ENCODE assay signal across 22 cellular contexts in the genomic region with DNA sequence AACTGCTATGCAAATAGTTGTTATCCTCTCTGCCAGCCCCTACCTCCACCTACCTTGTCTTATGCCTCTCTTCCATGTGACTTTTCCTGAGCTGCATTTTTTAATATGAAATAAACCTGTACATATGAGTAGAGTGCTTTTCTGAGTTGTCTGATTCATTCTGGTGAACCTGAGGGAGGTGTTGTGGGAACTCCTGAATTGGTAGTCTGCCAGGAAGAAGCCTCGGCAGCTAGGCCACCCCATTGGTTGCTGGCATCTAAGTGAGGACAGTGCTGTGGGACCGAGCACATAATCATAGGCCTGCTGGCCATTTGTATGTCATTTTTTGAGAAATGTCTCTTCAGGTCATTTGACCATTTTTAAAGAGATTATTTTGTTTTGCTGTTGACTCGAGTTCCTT.
DNase-seq lines count a peak whose midpoint lies in the region; ATAC-seq, FAIRE-seq and TF ChIP-seq lines count a peak whose summit lies in the region.
"Had no signal": no experiment of that assay in that cellular context is flagged by ENCODE, and none has a peak within 500 bp of the region (broad histone marks: within the 10 kb centered on the region; RNA-seq: fewer than 3 reads in every experiment).

No MANE protein-coding gene starts in this region.

- H3K79me1 ChIP-seq in H1 (ENCODE audit: low read depth, low read length) = no peaks in the 10 kb centered on the region
- peaks cover 9% of the 10 kb centered on the region for H3K79me1 ChIP-seq in mesenchymal stem cell (replicated peaks; ENCODE audit: low read length, poor library complexity, severe bottlenecking)

- H3K27ac ChIP-seq in H1 (ENCODE audit: low read depth, low read length) = no peak overlapping the region
- peak overlapping the region; percentile 2 for H3K27ac ChIP-seq in mesenchymal stem cell (ENCODE audit: low read length, poor library complexity, severe bottlenecking)
- no peak overlapping the region for H3K27ac ChIP-seq in CD4-positive, alpha-beta T cell (ENCODE audit: low read depth, low read length)
- H3K27ac ChIP-seq: BLaER1 treated with 17β-estradiol and CSF1 and Interleukin-3, amounts not matched to agents 10 nM and 100 nM had no signal

- no peak for TF ChIP-seq RAD21 in H1 (IDR thresholded peaks at IDR 0.05 in 1 of 2, conservative IDR thresholded peaks at IDR 0.05 in 1 of 2; ENCODE audit: low read depth in 2 of 2, low read length in 2 of 2)

- H2AFZ ChIP-seq in H1 (ENCODE audit: low read length) = no peak overlapping the region
- H2AFZ ChIP-seq in mesenchymal stem cell (ENCODE audit: low read depth, low read length) = no peak overlapping the region
- H2AFZ ChIP-seq: GM23338 had no signal

- no peaks in the 10 kb centered on the region for H3K79me2 ChIP-seq in H1 (ENCODE audit: control insufficient read depth in 1 of 2, insufficient read depth in 2 of 2, low read length in 2 of 2)

- H3K18ac ChIP-seq in H1 (ENCODE audit: extremely low read depth, low read length) (no peak overlapping the region), mesenchymal stem cell (ENCODE audit: low read depth in 1 of 2, low read length in 2 of 2) (no peak overlapping the region)

- no peaks in the 10 kb centered on the region for H3K36me3 ChIP-seq in H1 (ENCODE audit: control insufficient read depth in 2 of 4, insufficient read depth in 4 of 4, low read length in 3 of 4)
- peaks cover 0 to 3% of the 10 kb centered on the region in 2 experiments for H3K36me3 ChIP-seq in mesenchymal stem cell (ENCODE audit: control insufficient read depth in 1 of 2, insufficient read depth in 2 of 2, low read depth in 1 of 2, low read length in 2 of 2)
- H3K36me3 ChIP-seq: BLaER1 treated with 17β-estradiol and CSF1 and Interleukin-3, amounts not matched to agents 10 nM and 100 nM had no signal

- H3K4me3 ChIP-seq in GM12865 (ENCODE audit: low read depth, low read length) (0 out of 2 replicates have a peak overlapping the region, but pooled peaks have one; percentile 9), H1 (ENCODE audit: extremely low read depth in 1 of 4, insufficient read depth in 2 of 4, low read depth in 3 of 4, low read length in 4 of 4) (no peak overlapping the region), mesenchymal stem cell (ENCODE audit: insufficient read depth in 1 of 2, low read depth in 1 of 2, low read length in 2 of 2) (peak overlapping the region in 1 of 2 experiments; percentile 19)
- H3K4me3 ChIP-seq: BLaER1 treated with 17β-estradiol and CSF1 and Interleukin-3, amounts not matched to agents 10 nM and 100 nM; GM23338 had no signal

- no peak overlapping the region for H2AK5ac ChIP-seq in H1 (ENCODE audit: low read depth, low read length)
- peak overlapping the region; percentile 76 for H2AK5ac ChIP-seq in mesenchymal stem cell (ENCODE audit: low read length, severe bottlenecking)

- H2BK12ac ChIP-seq in H1 (ENCODE audit: low read depth, low read length) = no peak overlapping the region
- no peak overlapping the region for H2BK12ac ChIP-seq in mesenchymal stem cell (ENCODE audit: low read length in 2 of 2)

- H3K4me1 ChIP-seq in H1 (replicated peaks in 1 of 4; ENCODE audit: control insufficient read depth in 3 of 4, insufficient read depth in 4 of 4, low read length in 3 of 4) = 0 out of 7 replicates have a peak, but pooled peaks cover 0 to 1% (median 0%) of the 10 kb centered on the region in 4 experiments
- peaks cover 11% of the 10 kb centered on the region for H3K4me1 ChIP-seq in mesenchymal stem cell (ENCODE audit: control insufficient read depth, insufficient read depth, low read depth, low read length)
- H3K4me1 ChIP-seq: BLaER1 treated with 17β-estradiol and CSF1 and Interleukin-3, amounts not matched to agents 10 nM and 100 nM had no signal

- no peak overlapping the region for H2BK15ac ChIP-seq in H1 (ENCODE audit: low read length)
- no peak overlapping the region for H2BK15ac ChIP-seq in mesenchymal stem cell (ENCODE audit: low read depth, poor library complexity, severe bottlenecking)

- ATAC-seq in CD4-positive, alpha-beta T cell (ENCODE audit: poor library complexity) = no peak
- no peak for ATAC-seq in GM21423 (IDR thresholded peaks at IDR 0.05; ENCODE audit: unreplicated experiment)
- ATAC-seq: GM23338 had no signal

- H3K4ac ChIP-seq in H1 (replicated peaks; ENCODE audit: insufficient read length, low read depth, low read length) = no peak overlapping the region
- H3K4ac ChIP-seq in mesenchymal stem cell (ENCODE audit: low read depth in 1 of 2, low read length in 2 of 2) = no peak overlapping the region

- POLR2A ChIA-PET in H1 (lab: Charles Lee; ENCODE audit: partially characterized antibody) = no interaction called here
- POLR2A ChIA-PET in CD4-positive, alpha-beta T cell (lab: Charles Lee) = no interaction called here

- TF ChIP-seq CTCF in GM12865 (IDR thresholded peaks at IDR 0.05; ENCODE audit: insufficient read depth, low read depth, low read length, missing control alignments) = no peak
- no peak for TF ChIP-seq CTCF in H1 (IDR thresholded peaks at IDR 0.05; ENCODE audit: control extremely low read depth in 1 of 3, insufficient read depth in 1 of 3, low read depth in 1 of 3, low read length in 3 of 3)
- no peak for TF ChIP-seq CTCF in CD4-positive, alpha-beta T cell (IDR thresholded peaks at IDR 0.05)

- DNase-seq in GM12865 (ENCODE audit: low read depth) = peak; percentile 61
- no peak for DNase-seq in H1 (ENCODE audit: low read depth in 1 of 2, low spot score in 2 of 2)
- DNase-seq in mesenchymal stem cell = no peak
- peak; percentile 3 for DNase-seq in renal cortical epithelial cell (ENCODE audit: low read depth)
- DNase-seq in NCI-H1930 (lab: John Stamatoyannopoulos, UW) = no peak
- no peak for DNase-seq in CD4-positive, alpha-beta T cell
- DNase-seq in SIG-M5 treated with dmso at 0.1 percent for 504 hours (lab: John Stamatoyannopoulos, UW; ENCODE audit: unreplicated experiment) = no peak
- DNase-seq: CD8-positive, alpha-beta memory T cell; COR-L47; DMS 273 treated with DMSO at 0.1 percent for 48 hours; DMS53; DND-41; EL; H9 had no signal

- H3K14ac ChIP-seq in H1 (ENCODE audit: insufficient read length) = no peak overlapping the region
- no peak overlapping the region for H3K14ac ChIP-seq in mesenchymal stem cell (ENCODE audit: low read length in 2 of 2)

- no peak overlapping the region for H4K5ac ChIP-seq in H1 (ENCODE audit: insufficient read length, low read depth, low read length)

- H4K91ac ChIP-seq in H1 (replicated peaks; ENCODE audit: insufficient read length, low read length) (no peak overlapping the region), mesenchymal stem cell (ENCODE audit: low read length) (no peak overlapping the region)

- no peak overlapping the region for H4K8ac ChIP-seq in H1 (ENCODE audit: extremely low read depth, insufficient read depth, low read length)
- no peak overlapping the region for H4K8ac ChIP-seq in mesenchymal stem cell (ENCODE audit: low read length)

- H3K4me1 Mint-ChIP-seq in CD4-positive, alpha-beta T cell (ENCODE audit: low read depth) = no peaks in the 10 kb centered on the region
- H3K4me1 Mint-ChIP-seq: B cell; CD8-positive, alpha-beta memory T cell; IgD-negative memory B cell had no signal

- H3K9ac ChIP-seq in H1 (replicated peaks in 1 of 4; ENCODE audit: extremely low read depth in 1 of 4, low read depth in 3 of 4, low read length in 3 of 4) (no peak overlapping the region), mesenchymal stem cell (ENCODE audit: low read length) (no peak overlapping the region)
- H3K9ac ChIP-seq: BLaER1 treated with 17β-estradiol and CSF1 and Interleukin-3, amounts not matched to agents 10 nM and 100 nM had no signal

- H3K4me2 ChIP-seq in H1 (ENCODE audit: insufficient read depth in 1 of 2, low read depth in 2 of 2, low read length in 2 of 2) (no peak overlapping the region), mesenchymal stem cell (ENCODE audit: low read length, poor library complexity, severe bottlenecking) (peak overlapping the region; percentile 17)
- H3K4me2 ChIP-seq: BLaER1 treated with 17β-estradiol and CSF1 and Interleukin-3, amounts not matched to agents 10 nM and 100 nM; GM23338 had no signal

- H3K27me3 Mint-ChIP-seq in CD4-positive, alpha-beta T cell = no peaks in the 10 kb centered on the region
- H3K27me3 Mint-ChIP-seq: B cell; CD8-positive, alpha-beta memory T cell; IgD-negative memory B cell had no signal

- H3K4me3 Mint-ChIP-seq in CD4-positive, alpha-beta T cell = no peak overlapping the region
- H3K4me3 Mint-ChIP-seq: B cell; CD8-positive, alpha-beta memory T cell; GM23338; H9; IgD-negative memory B cell had no signal

- H3K9me3 ChIP-seq in H1 (ENCODE audit: insufficient read depth in 2 of 2, low read depth in 1 of 2, low read length in 1 of 2) = no peaks in the 10 kb centered on the region
- no peaks in the 10 kb centered on the region for H3K9me3 ChIP-seq in mesenchymal stem cell (ENCODE audit: control insufficient read depth, low read length)
- H3K9me3 ChIP-seq in CD4-positive, alpha-beta T cell (ENCODE audit: control insufficient read depth, low read length) = no peaks in the 10 kb centered on the region

- H3K27me3 ChIP-seq in H1 (replicated peaks in 1 of 4; ENCODE audit: control insufficient read depth in 3 of 4, extremely low read depth in 1 of 4, insufficient read depth in 3 of 4, low read length in 3 of 4) (no peaks in the 10 kb centered on the region), mesenchymal stem cell (ENCODE audit: control insufficient read depth in 1 of 2, insufficient read depth in 1 of 2, low read length in 2 of 2) (no peaks in the 10 kb centered on the region)
- H3K27me3 ChIP-seq in CD4-positive, alpha-beta T cell (ENCODE audit: control insufficient read depth, insufficient read depth, low read length) = no peaks in the 10 kb centered on the region
- H3K27me3 ChIP-seq: BLaER1 treated with 17β-estradiol and CSF1 and Interleukin-3, amounts not matched to agents 10 nM and 100 nM had no signal

- H2BK120ac ChIP-seq in H1 (replicated peaks; ENCODE audit: low read depth, low read length) = no peak overlapping the region
- H2BK120ac ChIP-seq in mesenchymal stem cell (ENCODE audit: low read depth, low read length) = no peak overlapping the region

- no peaks in the 10 kb centered on the region for H3K23me2 ChIP-seq in H1 (ENCODE audit: low read depth, low read length)

- FAIRE-seq in H1 (lab: Jason Lieb, UNC) = no peak
- FAIRE-seq: GM12891, GM18507, HTR-8/SVneo had no signal

- no peaks in the 10 kb centered on the region for H3K36me3 Mint-ChIP-seq in CD4-positive, alpha-beta T cell (ENCODE audit: low read depth)
- H3K36me3 Mint-ChIP-seq: CD8-positive, alpha-beta memory T cell; IgD-negative memory B cell had no signal

- H3K23ac ChIP-seq in H1 (ENCODE audit: insufficient read length) (no peak overlapping the region), mesenchymal stem cell (ENCODE audit: low read length in 2 of 2) (no peak overlapping the region)

- H3K27ac Mint-ChIP-seq in CD4-positive, alpha-beta T cell = no peak overlapping the region
- H3K27ac Mint-ChIP-seq: B cell; CD8-positive, alpha-beta memory T cell; GM23338; H9; IgD-negative memory B cell had no signal

- no peak overlapping the region for H3K56ac ChIP-seq in H1 (replicated peaks; ENCODE audit: insufficient read length, low read depth, low read length)

- TF ChIP-seq EP300 in H1 (IDR thresholded peaks at IDR 0.05; ENCODE audit: borderline replicate concordance in 1 of 2, low read depth in 2 of 2, low read length in 2 of 2) = no peak

- intact Hi-C loops in CD4-positive, alpha-beta T cell (cut with DNase I, micrococcal nuclease) = no loop called here

- H3K9me3 Mint-ChIP-seq in CD4-positive, alpha-beta T cell = no peaks in the 10 kb centered on the region
- H3K9me3 Mint-ChIP-seq: H9 had no signal

- no peaks in the 10 kb centered on the region for H4K20me1 ChIP-seq in H1 (replicated peaks in 1 of 2; ENCODE audit: control insufficient read depth in 1 of 2, insufficient read depth in 2 of 2, low read length in 2 of 2)
- H4K20me1 ChIP-seq: BLaER1 treated with 17β-estradiol and CSF1 and Interleukin-3, amounts not matched to agents 10 nM and 100 nM had no signal

- WGBS in H1 (ENCODE audit: extremely low coverage in 1 of 2, insufficient coverage in 1 of 2, insufficient read length in 1 of 2, insufficient replicate concordance in 2 of 2, low coverage in 1 of 2, low lambda C conversion rate in 2 of 2, missing lambda C conversion rate in 1 of 2), 2 experiments = 89% methylated on average over 3 of the region's 3 CpGs; no CpG with 5 or more reads in 1 of the 2 experiments
- WGBS in mesenchymal stem cell = 81% methylated on average over 3 of the region's 3 CpGs

- H2BK20ac ChIP-seq in H1 (ENCODE audit: low read length) = no peak overlapping the region

- CTCF ChIA-PET in H1 (lab: Charles Lee; ENCODE audit: partially characterized antibody) = no interaction called here
- CTCF ChIA-PET in CD4-positive, alpha-beta T cell (lab: Charles Lee) = no interaction called here

- no peak for TF ChIP-seq POLR2A in H1 (IDR thresholded peaks at IDR 0.05; ENCODE audit: control extremely low read depth in 1 of 2, low read depth in 2 of 2, low read length in 2 of 2)

- peak overlapping the region; percentile 30; the same call in 1 of the 2 replicates for H2BK5ac ChIP-seq in H1 (ENCODE audit: low read depth, low read length)
- H2BK5ac ChIP-seq in mesenchymal stem cell (ENCODE audit: low read depth, low read length, poor library complexity, severe bottlenecking) = no peak overlapping the region

Comparison
In these comparisons a context has a peak if more than half of its experiments do, and no peak if none do; other contexts are left out.
1. DNase-seq: peak in GM12865 (single experiment) and renal cortical epithelial cell (single experiment); none in H1 (0 of 2), mesenchymal stem cell (single experiment), NCI-H1930 (0 of 2), CD4-positive, alpha-beta T cell (0 of 10) and SIG-M5 treated with dmso at 0.1 percent for 504 hours (single experiment).